18 cellular contexts compared by ENCODE assay signal in the genomic region with DNA sequence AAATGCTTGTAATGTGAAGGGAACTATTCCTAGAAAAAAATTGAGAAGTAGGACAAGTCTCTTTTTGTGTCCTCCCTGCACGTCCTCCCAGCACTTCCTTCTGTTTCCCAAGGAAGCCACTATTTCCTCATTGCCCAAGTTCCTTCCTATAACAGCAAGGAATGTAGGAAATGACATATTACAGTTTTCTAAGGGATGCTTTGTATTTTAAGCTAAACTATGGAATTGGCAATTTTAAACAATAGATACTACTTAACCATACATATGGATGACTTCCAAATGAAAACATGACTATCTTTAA.
DNase-seq lines count a peak whose midpoint lies in the region; ATAC-seq, FAIRE-seq and TF ChIP-seq lines count a peak whose summit lies in the region.
"Had no signal": no experiment of that assay in that cellular context is flagged by ENCODE, and none has a peak within 500 bp of the region (broad histone marks: within the 10 kb centered on the region; RNA-seq: fewer than 3 reads in every experiment).

No MANE protein-coding gene starts in this region.

- no peaks in the 10 kb centered on the region for H3K27me3 Mint-ChIP-seq in memory B cell
- H3K27me3 Mint-ChIP-seq in stimulated activated naive B cell treated with anti-CD40 and anti-IgM and Interleukin-4, amounts not matched to agents 10 μg/mL and 1 μg/mL and 100 μg/mL, for 72 hours = no peaks in the 10 kb centered on the region
- H3K27me3 Mint-ChIP-seq: activated CD4-positive, alpha-beta T cell treated with anti-CD3 and anti-CD28 coated beads, Interleukin-2, amount 10 ng/mL, durations not matched to agents 24 days and 14 days had no signal

- no peak for ATAC-seq in memory B cell (ENCODE audit: low read depth)
- ATAC-seq in stimulated activated naive B cell treated with anti-CD40 and anti-IgM and Interleukin-4, amounts not matched to agents 10 μg/mL and 1 μg/mL and 100 μg/mL, for 72 hours (replicated peaks) = no peak
- ATAC-seq: body of pancreas; stimulated activated naive CD8-positive, alpha-beta T cell treated with anti-CD3 and anti-CD28 coated beads, Interleukin-15, Interleukin-2, amounts not matched to agents 100 U/mL and 50 U/mL, for 24 hours had no signal

- CTCF ChIA-PET in endothelial cell of umbilical vein (lab: Charles Lee) = no interaction called here

- DNase-seq in SKM-1 (lab: John Stamatoyannopoulos, UW; ENCODE audit: unreplicated experiment) (peak; percentile 47), SKM-1 treated with dmso at 0.1 percent for 144 hours (lab: John Stamatoyannopoulos, UW; ENCODE audit: unreplicated experiment) (no peak), endothelial cell of umbilical vein (ENCODE audit: low read depth, low spot score) (peak; percentile 24), memory B cell (ENCODE audit: low spot score in 2 of 2) (no peak), NCI-H345 treated with DMSO at 0.1 percent for 48 hours (lab: John Stamatoyannopoulos, UW; ENCODE audit: unreplicated experiment) (no peak), GM19240 (ENCODE audit: insufficient read length, low spot score) (no peak)
- no peak for DNase-seq in stimulated activated naive B cell treated with anti-CD40 and anti-IgM and Interleukin-4, amounts not matched to agents 10 μg/mL and 1 μg/mL and 100 μg/mL, for 72 hours
- no peak for DNase-seq in activated CD4-positive, alpha-beta T cell treated with anti-CD3 and anti-CD28 coated beads for 4 hours
- DNase-seq: 8988T; activated CD4-positive, alpha-beta T cell treated with anti-CD3 and anti-CD28 coated beads, Interleukin-2, amount 10 ng/mL, durations not matched to agents 24 days and 14 days; activated naive CD4-positive, alpha-beta T cell treated with anti-CD3 and anti-CD28 coated beads for 36 hours; body of pancreas; islet precursor cell; NCI-H1105; stimulated activated naive CD8-positive, alpha-beta T cell treated with anti-CD3 and anti-CD28 coated beads, Interleukin-15, Interleukin-2, amounts not matched to agents 100 U/mL and 50 U/mL, for 24 hours had no signal

- H3K9me1 ChIP-seq in endothelial cell of umbilical vein (replicated peaks; ENCODE audit: control insufficient read depth, extremely low read depth, insufficient read depth, low read length) = no peaks in the 10 kb centered on the region

- H3K79me2 ChIP-seq in endothelial cell of umbilical vein (ENCODE audit: control insufficient read depth, insufficient read depth, low read length) = no peaks in the 10 kb centered on the region
- H3K79me2 ChIP-seq: parathyroid adenoma had no signal

- H3K4me3 ChIP-seq in endothelial cell of umbilical vein (replicated peaks in 1 of 3; ENCODE audit: insufficient read depth in 1 of 3, low read depth in 1 of 3, low read length in 3 of 3) = no peak overlapping the region
- H3K4me3 ChIP-seq: body of pancreas had no signal

- H3K27me3 ChIP-seq in endothelial cell of umbilical vein (ENCODE audit: control insufficient read depth in 2 of 2, insufficient read depth in 2 of 2, low read length in 2 of 2) = no peaks in the 10 kb centered on the region
- H3K27me3 ChIP-seq: body of pancreas had no signal

- no peak for TF ChIP-seq CTCF in endothelial cell of umbilical vein (IDR thresholded peaks at IDR 0.05; ENCODE audit: extremely low read depth in 1 of 2, insufficient read depth in 1 of 2, low read depth in 1 of 2, low read length in 2 of 2)

- H3K36me3 Mint-ChIP-seq in memory B cell = no peaks in the 10 kb centered on the region
- no peaks in the 10 kb centered on the region for H3K36me3 Mint-ChIP-seq in stimulated activated naive B cell treated with anti-CD40 and anti-IgM and Interleukin-4, amounts not matched to agents 10 μg/mL and 1 μg/mL and 100 μg/mL, for 72 hours

- peaks cover 9% of the 10 kb centered on the region for H3K4me1 ChIP-seq in endothelial cell of umbilical vein (ENCODE audit: control insufficient read depth, extremely low read depth, insufficient read depth, low read length)

- no peak overlapping the region for H3K4me3 Mint-ChIP-seq in memory B cell
- H3K4me3 Mint-ChIP-seq in stimulated activated naive B cell treated with anti-CD40 and anti-IgM and Interleukin-4, amounts not matched to agents 10 μg/mL and 1 μg/mL and 100 μg/mL, for 72 hours = peak overlapping the region; percentile 56 to 72
- H3K4me3 Mint-ChIP-seq: activated CD4-positive, alpha-beta T cell treated with anti-CD3 and anti-CD28 coated beads, Interleukin-2, amount 10 ng/mL, durations not matched to agents 24 days and 14 days; activated naive CD4-positive, alpha-beta T cell treated with anti-CD3 and anti-CD28 coated beads for 36 hours; T-helper 2 cell treated with Interferon-gamma antibody and Interleukin-4, amounts not matched to agents 5 μg/mL and 100 μg/mL, for 36 hours had no signal

- dilution Hi-C loops in endothelial cell of umbilical vein (cut with MboI; ENCODE audit: extremely low pct_ligation_motif_present, low sequenced_read_pairs) = no loop called here

- intact Hi-C loops in endothelial cell of umbilical vein (cut with micrococcal nuclease) = no loop called here

- peak overlapping the region; percentile 15 for H3K27ac Mint-ChIP-seq in memory B cell
- H3K27ac Mint-ChIP-seq in stimulated activated naive B cell treated with anti-CD40 and anti-IgM and Interleukin-4, amounts not matched to agents 10 μg/mL and 1 μg/mL and 100 μg/mL, for 72 hours = no peak overlapping the region
- H3K27ac Mint-ChIP-seq: activated CD4-positive, alpha-beta T cell treated with anti-CD3 and anti-CD28 coated beads, Interleukin-2, amount 10 ng/mL, durations not matched to agents 24 days and 14 days; activated naive CD4-positive, alpha-beta T cell treated with anti-CD3 and anti-CD28 coated beads for 36 hours; T-helper 2 cell treated with Interferon-gamma antibody and Interleukin-4, amounts not matched to agents 5 μg/mL and 100 μg/mL, for 36 hours had no signal

- no peak overlapping the region for H3K4me2 ChIP-seq in endothelial cell of umbilical vein (ENCODE audit: insufficient read depth, low read length)

- POLR2A ChIA-PET in endothelial cell of umbilical vein (lab: Charles Lee) = no interaction called here

- no peaks in the 10 kb centered on the region for H4K20me1 ChIP-seq in endothelial cell of umbilical vein (replicated peaks; ENCODE audit: control insufficient read depth, extremely low read depth, insufficient read depth, low read length)

- H3K9me3 Mint-ChIP-seq in memory B cell = no peaks in the 10 kb centered on the region
- H3K9me3 Mint-ChIP-seq in stimulated activated naive B cell treated with anti-CD40 and anti-IgM and Interleukin-4, amounts not matched to agents 10 μg/mL and 1 μg/mL and 100 μg/mL, for 72 hours = no peaks in the 10 kb centered on the region
- H3K9me3 Mint-ChIP-seq: activated CD4-positive, alpha-beta T cell treated with anti-CD3 and anti-CD28 coated beads, Interleukin-2, amount 10 ng/mL, durations not matched to agents 24 days and 14 days; activated naive CD4-positive, alpha-beta T cell treated with anti-CD3 and anti-CD28 coated beads for 36 hours had no signal

- H3K9ac ChIP-seq in endothelial cell of umbilical vein (replicated peaks; ENCODE audit: extremely low read depth, insufficient read depth, low read length) = no peak overlapping the region
- H3K9ac ChIP-seq: parathyroid adenoma had no signal

- TF ChIP-seq POLR2A in endothelial cell of umbilical vein (IDR thresholded peaks at IDR 0.05; ENCODE audit: low read depth, low read length) = no peak

- no peaks in the 10 kb centered on the region for H3K36me3 ChIP-seq in endothelial cell of umbilical vein (ENCODE audit: control insufficient read depth in 2 of 2, extremely low read depth in 1 of 2, insufficient read depth in 2 of 2, low read length in 2 of 2)

- peak overlapping the region; percentile 15 for H2AFZ ChIP-seq in endothelial cell of umbilical vein (ENCODE audit: low read depth, low read length)

- no peaks in the 10 kb centered on the region for H3K9me3 ChIP-seq in endothelial cell of umbilical vein (replicated peaks; ENCODE audit: control insufficient read depth, insufficient read depth, low read length)
- H3K9me3 ChIP-seq: body of pancreas had no signal

- FAIRE-seq in endothelial cell of umbilical vein (lab: Jason Lieb, UNC) = no peak

- peaks cover 6% of the 10 kb centered on the region for H3K4me1 Mint-ChIP-seq in memory B cell
- peaks cover 15 to 48% of the 10 kb centered on the region in 2 donors for H3K4me1 Mint-ChIP-seq in stimulated activated naive B cell treated with anti-CD40 and anti-IgM and Interleukin-4, amounts not matched to agents 10 μg/mL and 1 μg/mL and 100 μg/mL, for 72 hours
- H3K4me1 Mint-ChIP-seq: activated CD4-positive, alpha-beta T cell treated with anti-CD3 and anti-CD28 coated beads, Interleukin-2, amount 10 ng/mL, durations not matched to agents 24 days and 14 days had no signal

- BruUV-seq in endothelial cell of umbilical vein (replicated peaks; lab: Mats Ljungman, UMichigan) = no TSS peak

- H3K27ac ChIP-seq in endothelial cell of umbilical vein (ENCODE audit: insufficient read depth, low read depth, low read length) = no peak overlapping the region
- H3K27ac ChIP-seq: C4-2B, parathyroid adenoma had no signal

TF ChIP-seq in endothelial cell of umbilical vein, 7 proteins besides CTCF, POLR2A, EP300 and RAD21:
- TF ChIP-seq FOS (IDR thresholded peaks at IDR 0.05; ENCODE audit: borderline replicate concordance, insufficient read depth, low read length) = no peak
- TF ChIP-seq POLR2AphosphoS5 (IDR thresholded peaks at IDR 0.05; ENCODE audit: insufficient read depth, low read depth, low read length) = no peak
- TF ChIP-seq EZH2 (IDR thresholded peaks at IDR 0.05; ENCODE audit: borderline replicate concordance, low read depth, low read length, severe bottlenecking) = no peak
- no peak for TF ChIP-seq JUN (IDR thresholded peaks at IDR 0.05; ENCODE audit: borderline replicate concordance, insufficient read depth, insufficient read length, low read depth)
- no peak for TF ChIP-seq MYC (IDR thresholded peaks at IDR 0.05; ENCODE audit: low read depth, low read length)
- TF ChIP-seq, protein P1, sequence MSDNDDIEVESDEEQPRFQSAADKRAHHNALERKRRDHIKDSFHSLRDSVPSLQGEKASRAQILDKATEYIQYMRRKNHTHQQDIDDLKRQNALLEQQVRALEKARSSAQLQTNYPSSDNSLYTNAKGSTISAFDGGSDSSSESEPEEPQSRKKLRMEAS (IDR thresholded peaks at IDR 0.05; ENCODE audit: insufficient read depth, insufficient read length) = no peak
- no peak for TF ChIP-seq GATA2 (IDR thresholded peaks at IDR 0.05; ENCODE audit: insufficient read depth, insufficient read length, low read depth, low read length)

Comparison
In these comparisons a context has a peak if more than half of its experiments do, and no peak if none do; other contexts are left out.
1. DNase-seq: peak in SKM-1 (single experiment) and endothelial cell of umbilical vein (single experiment); none in SKM-1 treated with dmso at 0.1 percent for 144 hours (single experiment), memory B cell (0 of 2), stimulated activated naive B cell treated with anti-CD40 and anti-IgM and Interleukin-4, amounts not matched to agents 10 μg/mL and 1 μg/mL and 100 μg/mL, for 72 hours (single experiment), NCI-H345 treated with DMSO at 0.1 percent for 48 hours (single experiment), GM19240 (single experiment) and activated CD4-positive, alpha-beta T cell treated with anti-CD3 and anti-CD28 coated beads for 4 hours (0 of 2).